In the genomic region with DNA sequence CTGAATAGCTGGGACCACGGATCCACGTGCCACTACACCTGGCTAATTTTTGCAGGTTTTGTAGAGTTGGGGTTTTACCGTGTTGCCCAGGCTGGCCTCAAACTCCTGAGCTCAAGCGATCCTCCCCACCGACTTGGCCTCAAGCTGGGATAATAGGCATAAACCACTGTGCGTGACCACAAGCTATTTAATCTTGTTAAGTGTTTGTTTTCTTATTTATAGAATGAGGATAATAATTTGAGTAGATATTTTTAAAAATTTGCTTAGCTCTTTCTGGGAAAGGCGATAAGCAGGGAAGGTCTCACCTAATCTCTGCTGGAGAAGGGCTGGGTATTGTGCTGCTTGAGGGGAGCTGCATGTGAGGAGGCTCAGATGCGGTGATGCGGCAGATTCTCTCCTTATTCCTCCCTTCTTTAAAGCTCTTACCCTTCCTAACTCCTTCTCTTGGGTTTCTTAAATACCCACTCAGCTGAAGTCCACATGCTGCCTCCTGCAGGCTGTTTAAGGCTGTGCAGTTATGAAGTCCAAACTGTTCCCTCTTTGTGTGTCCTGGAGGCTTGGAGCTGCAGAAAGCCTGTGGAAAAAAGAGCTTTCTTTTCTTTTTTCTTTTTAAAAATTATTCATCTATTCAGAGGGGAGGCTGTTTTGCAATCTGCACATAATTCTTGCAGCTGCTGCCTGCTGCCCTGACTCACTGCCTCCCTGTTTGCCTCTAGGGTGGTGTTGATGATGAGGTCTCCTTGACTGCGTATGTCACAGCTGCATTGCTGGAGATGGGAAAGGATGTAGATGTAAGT, we compare ENCODE assay signal across 8 cellular contexts. TPM values are rescaled to one million over a fixed set of nuclear protein-coding genes. Genes with fewer than 3 reads are reported as not detected.
A peak's percentile ranks its signal among the peaks of the same experiment; 100 is the strongest.
DNase-seq lines count a peak whose midpoint lies in the region; ATAC-seq and TF ChIP-seq lines count a peak whose summit lies in the region.

No MANE protein-coding gene starts in this region.

- H3K9me2 ChIP-seq in PC-9 (ENCODE audit: insufficient read depth) = no peaks in the 10 kb centered on the region

- H3K36me3 ChIP-seq in PC-9 (ENCODE audit: low read depth) (no peaks in the 10 kb centered on the region), body of pancreas (replicated peaks in 1 of 2; ENCODE audit: insufficient read depth in 1 of 2, low read depth in 2 of 2) (no peaks in the 10 kb centered on the region), spleen (no peaks in the 10 kb centered on the region)

- H3K27me3 Mint-ChIP-seq in activated T-helper 2 cell treated with anti-CD3 and anti-CD28 coated beads, Interferon-gamma antibody, Interleukin-2, Interleukin-4, amounts not matched to agents 10 μg/mL and 5 μg/mL and 100 μg/mL, durations not matched to agents 14 hours and 24 hours and 36 hours (ENCODE audit: low read depth) = no peaks in the 10 kb centered on the region

- no peaks in the 10 kb centered on the region for H3K4me1 Mint-ChIP-seq in activated T-helper 2 cell treated with anti-CD3 and anti-CD28 coated beads, Interferon-gamma antibody, Interleukin-2, Interleukin-4, amounts not matched to agents 10 μg/mL and 5 μg/mL and 100 μg/mL, durations not matched to agents 14 hours and 24 hours and 36 hours (ENCODE audit: low read depth)

- H3K4me3 Mint-ChIP-seq in activated T-helper 2 cell treated with anti-CD3 and anti-CD28 coated beads, Interferon-gamma antibody, Interleukin-2, Interleukin-4, amounts not matched to agents 10 μg/mL and 5 μg/mL and 100 μg/mL, durations not matched to agents 14 hours and 24 hours and 36 hours (ENCODE audit: low read depth) = no peak overlapping the region

- H3F3A ChIP-seq in PC-9 (ENCODE audit: insufficient read depth, low read depth) = no peaks in the 10 kb centered on the region

- H3K4me3 ChIP-seq in PC-9 (no peak overlapping the region), body of pancreas (no peak overlapping the region), spleen (no peak overlapping the region)

- no peak for TF ChIP-seq POLR2A in body of pancreas (IDR thresholded peaks at IDR 0.05)
- TF ChIP-seq POLR2A in spleen (IDR thresholded peaks at IDR 0.05) = no peak

- CTCF ChIA-PET in PC-9 (lab: Charles Lee) = interaction anchor here (0.6 to 1.6 kb wide), 7 partner anchors 38 to 202 kb away, joined by 3 to 14 read pairs (median 5); partner anchors contain the start of gene A2ML1

- no peaks in the 10 kb centered on the region for H3K9me3 Mint-ChIP-seq in activated T-helper 2 cell treated with anti-CD3 and anti-CD28 coated beads, Interferon-gamma antibody, Interleukin-2, Interleukin-4, amounts not matched to agents 10 μg/mL and 5 μg/mL and 100 μg/mL, durations not matched to agents 14 hours and 24 hours and 36 hours

- no peaks in the 10 kb centered on the region for H3K36me3 Mint-ChIP-seq in activated T-helper 2 cell treated with anti-CD3 and anti-CD28 coated beads, Interferon-gamma antibody, Interleukin-2, Interleukin-4, amounts not matched to agents 10 μg/mL and 5 μg/mL and 100 μg/mL, durations not matched to agents 14 hours and 24 hours and 36 hours (ENCODE audit: low read depth)

- H4K20me1 ChIP-seq in PC-9 (ENCODE audit: insufficient read depth) = no peaks in the 10 kb centered on the region

- in situ Hi-C loops in GM13977 (cut with MboI; ENCODE audit: low pct_unique_long_range_greater_than_20kb, low sequenced_read_pairs, unreplicated experiment) = loop anchor here (25.0 kb wide), 2 partner anchors 173 to 323 kb away; partner anchors contain the start of genes CLEC4E and RIMKLB

- no TSS peak for BruUV-seq in PC-9 (replicated peaks; lab: Mats Ljungman, UMichigan)

- 67 to 74% methylated on average over 10 of the region's 10 CpGs for WGBS in body of pancreas, 2 donors
- 74 to 86% (median 77%) methylated on average over 10 of the region's 10 CpGs for WGBS in spleen, 5 donors

- H3K4me1 ChIP-seq in PC-9 (replicated peaks; ENCODE audit: insufficient read depth) = no peaks in the 10 kb centered on the region
- H3K4me1 ChIP-seq in body of pancreas = no peaks in the 10 kb centered on the region
- no peaks in the 10 kb centered on the region for H3K4me1 ChIP-seq in spleen

- TF ChIP-seq CTCF in AG09319 (IDR thresholded peaks at IDR 0.05; ENCODE audit: low read depth, low read length) (peak; percentile 71), GM13977 (IDR thresholded peaks at IDR 0.05; ENCODE audit: extremely low read depth, insufficient read depth, missing control alignments) (peak; percentile 74), PC-9 (conservative IDR thresholded peaks at IDR 0.05) (peak; percentile 72), body of pancreas (IDR thresholded peaks at IDR 0.05) (peak in 6 of 7 experiments; percentile 38 to 56 (median 51)), spleen (IDR thresholded peaks at IDR 0.05 in 8 of 11, conservative IDR thresholded peaks at IDR 0.05 in 3 of 11) (peak in 9 of 11 experiments; percentile 33 to 70 (median 56))

- intact Hi-C loops in PC-9 (cut with micrococcal nuclease; ENCODE audit: unreplicated experiment) = loop anchor here (1.0 kb wide), 1 partner anchor 80 kb away; no protein-coding TSS in a partner anchor
- intact Hi-C loops in body of pancreas (cut with DNase I) = no loop called here
- intact Hi-C loops in spleen (cut with DNase I; ENCODE audit: low total_unique reads) = no loop called here
- intact Hi-C loops in activated T-helper 2 cell treated with anti-CD3 and anti-CD28 coated beads, Interferon-gamma antibody, Interleukin-2, Interleukin-4, amounts not matched to agents 10 μg/mL and 5 μg/mL and 100 μg/mL, durations not matched to agents 14 hours and 24 hours and 36 hours (cut with micrococcal nuclease) = no loop called here

- H3K79me2 ChIP-seq in PC-9 (ENCODE audit: low read depth) = no peaks in the 10 kb centered on the region

- H3K27ac ChIP-seq in PC-9 = no peak overlapping the region
- H3K27ac ChIP-seq in body of pancreas = no peak overlapping the region
- H3K27ac ChIP-seq in spleen = no peak overlapping the region

- H3K9me3 ChIP-seq in PC-9 (ENCODE audit: insufficient read depth, low read depth) = no peaks in the 10 kb centered on the region
- H3K9me3 ChIP-seq in body of pancreas = no peaks in the 10 kb centered on the region
- no peaks in the 10 kb centered on the region for H3K9me3 ChIP-seq in spleen

- DNase-seq in AG09319 (ENCODE audit: extremely low read depth, low read depth) = peak; percentile 15
- DNase-seq in GM13977 (ENCODE audit: low spot score) = peak; percentile 43
- peak; percentile 33 to 38 for DNase-seq in PC-9
- peak; percentile 35 to 60 (median 42) for DNase-seq in body of pancreas
- peak; percentile 77 for DNase-seq in iPS-NIHi11 (ENCODE audit: low spot score)
- no peak for DNase-seq in spleen
- DNase-seq in activated T-helper 2 cell treated with anti-CD3 and anti-CD28 coated beads, Interferon-gamma antibody, Interleukin-2, Interleukin-4, amounts not matched to agents 10 μg/mL and 5 μg/mL and 100 μg/mL, durations not matched to agents 14 hours and 24 hours and 36 hours (ENCODE audit: low spot score) = no peak

- no peak overlapping the region for H3K27ac Mint-ChIP-seq in activated T-helper 2 cell treated with anti-CD3 and anti-CD28 coated beads, Interferon-gamma antibody, Interleukin-2, Interleukin-4, amounts not matched to agents 10 μg/mL and 5 μg/mL and 100 μg/mL, durations not matched to agents 14 hours and 24 hours and 36 hours

- H3K27me3 ChIP-seq in PC-9 (ENCODE audit: insufficient read depth, low read depth) (no peaks in the 10 kb centered on the region), body of pancreas (no peaks in the 10 kb centered on the region), spleen (replicated peaks in 1 of 7) (no peaks in the 10 kb centered on the region)

- no peak for ATAC-seq in body of pancreas
- no peak for ATAC-seq in HG02870 (IDR thresholded peaks at IDR 0.05; ENCODE audit: unreplicated experiment)

- no peak overlapping the region for H2AFZ ChIP-seq in PC-9

- no peak overlapping the region for H3K4me2 ChIP-seq in PC-9

- POLR2A ChIA-PET in PC-9 (lab: Charles Lee; ENCODE audit: unreplicated experiment) = interaction anchor here (0.6 kb wide), 2 partner anchors 51 to 106 kb away, joined by 7 read pairs; no protein-coding TSS in a partner anchor

RNA-seq across cellular contexts. Expression of gene A2ML1, which starts 37.9 kb away (rescaled TPM):
- total RNA-seq in PC-9 (2021) (15.2 and 17.3 TPM in 2 replicates), body of pancreas (not detected), spleen (not detected)
- under 1 TPM; 0.02 to 0.22 (median 0.02) TPM for polyA plus RNA-seq in spleen
- not detected in 2 replicates for total RNA-seq in activated T-helper 2 cell treated with anti-CD3 and anti-CD28 coated beads, Interferon-gamma antibody, Interleukin-2, Interleukin-4, amounts not matched to agents 10 μg/mL and 5 μg/mL and 100 μg/mL, durations not matched to agents 14 hours and 24 hours and 36 hours

RNA-seq across cellular contexts. Expression of gene PHC1, which starts 53.9 kb away (rescaled TPM):
- total RNA-seq in PC-9 (2021) = 40.7 and 50.9 TPM in 2 replicates
- 10 to 100 TPM; 27.0 to 34.5 TPM for total RNA-seq in body of pancreas
- 10 to 100 TPM; 26.6 to 51.1 (median 31.9) TPM for total RNA-seq in spleen
- polyA plus RNA-seq in spleen = 10 to 100 TPM; 16.5 to 20.2 (median 17.9) TPM
- total RNA-seq in activated T-helper 2 cell treated with anti-CD3 and anti-CD28 coated beads, Interferon-gamma antibody, Interleukin-2, Interleukin-4, amounts not matched to agents 10 μg/mL and 5 μg/mL and 100 μg/mL, durations not matched to agents 14 hours and 24 hours and 36 hours = 8.4 and 8.5 TPM in 2 replicates

Comparison
In these comparisons a context has a peak if more than half of its experiments do, and no peak if none do; other contexts are left out.
1. DNase-seq: peak in AG09319 (single experiment), GM13977 (single experiment), PC-9 (2 of 2), body of pancreas (4 of 4) and iPS-NIHi11 (single experiment); none in spleen (single experiment) and activated T-helper 2 cell treated with anti-CD3 and anti-CD28 coated beads, Interferon-gamma antibody, Interleukin-2, Interleukin-4, amounts not matched to agents 10 μg/mL and 5 μg/mL and 100 μg/mL, durations not matched to agents 14 hours and 24 hours and 36 hours (single experiment).
2. RNA of gene A2ML1, which starts 37.9 kb away (total RNA-seq): 15.2 to 17.3 TPM in PC-9; not detected in body of pancreas, not detected in spleen and not detected in activated T-helper 2 cell treated with anti-CD3 and anti-CD28 coated beads, Interferon-gamma antibody, Interleukin-2, Interleukin-4, amounts not matched to agents 10 μg/mL and 5 μg/mL and 100 μg/mL, durations not matched to agents 14 hours and 24 hours and 36 hours; every median in the first group is over 10 times any median in the second.
3. Peak in every context shown above with its lines, with median percentiles within 50 percentile points of each other: CTCF ChIP-seq.